ENCODE assay signal across 8 cellular contexts in the genomic region with DNA sequence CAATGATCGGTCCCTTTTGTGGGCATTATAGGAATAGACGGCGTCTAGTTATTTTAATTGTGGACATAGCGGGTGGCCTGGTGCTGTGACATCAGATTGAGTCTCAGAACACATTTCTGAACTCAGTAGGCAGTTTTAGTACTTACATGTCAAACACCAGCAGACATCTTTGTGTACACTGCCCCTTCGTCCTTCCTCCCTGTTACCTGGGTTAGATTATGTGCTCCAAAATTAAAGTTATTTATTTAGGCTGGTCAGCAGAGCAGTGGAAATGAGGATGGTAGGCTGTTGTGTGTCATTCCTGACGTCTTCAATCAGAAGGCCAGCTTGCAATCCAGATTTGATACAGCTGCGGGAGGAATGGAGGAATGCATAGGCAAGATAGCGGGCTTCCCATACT. TPM values are rescaled to one million over a fixed set of nuclear protein-coding genes. Genes with fewer than 3 reads are reported as not detected.
DNase-seq lines count a peak whose midpoint lies in the region; ATAC-seq, FAIRE-seq and TF ChIP-seq lines count a peak whose summit lies in the region.

No MANE protein-coding gene starts in this region.

- H3K9me3 Mint-ChIP-seq in GM23338 = peaks cover 3% of the 10 kb centered on the region; the same call in 1 of the 3 replicates

- 10 to 43% (median 38%) methylated on average over 8 of the region's 8 CpGs for WGBS in small intestine, 3 donors

- H3K4me3 ChIP-seq in GM23338 (peak overlapping the region; percentile 83), ascending aorta (peak overlapping the region; percentile 81 to 83), iPS-20b (ENCODE audit: low read length) (peak overlapping the region; percentile 83), small intestine (ENCODE audit: low read depth in 1 of 2, low read length in 2 of 2) (peak overlapping the region; percentile 79 to 88)

- H3F3A ChIP-seq in GM23338 (replicated peaks; ENCODE audit: low read depth) = peaks cover 13% of the 10 kb centered on the region; the same call in 1 of the 2 replicates

- peaks cover 56% of the 10 kb centered on the region for H3K4me1 Mint-ChIP-seq in GM23338

- H3K4me1 ChIP-seq in GM23338 (ENCODE audit: insufficient read depth) = peaks cover 42% of the 10 kb centered on the region
- H3K4me1 ChIP-seq in ascending aorta = peaks cover 0 to 40% of the 10 kb centered on the region in 2 donors
- H3K4me1 ChIP-seq in iPS-20b (ENCODE audit: insufficient read depth, low read length) = peaks cover 52% of the 10 kb centered on the region
- peaks cover 6 to 10% of the 10 kb centered on the region in 2 donors for H3K4me1 ChIP-seq in small intestine (ENCODE audit: control insufficient read depth in 2 of 2, insufficient read depth in 1 of 2, low read depth in 1 of 2, low read length in 1 of 2)

- no peak for TF ChIP-seq CTCF in GM23338 (conservative IDR thresholded peaks at IDR 0.05; ENCODE audit: low read depth in 2 of 2)
- TF ChIP-seq CTCF in ascending aorta (IDR thresholded peaks at IDR 0.05) = no peak

- peak overlapping the region; percentile 95 for H3K4me2 ChIP-seq in GM23338

- H3K27ac Mint-ChIP-seq in GM23338 = peak overlapping the region; percentile 88

- H2AFZ ChIP-seq in GM23338 = no peak overlapping the region

- ATAC-seq in GM23338 = no peak
- ATAC-seq in HG03025 (IDR thresholded peaks at IDR 0.05; ENCODE audit: low FRiP score, unreplicated experiment) = no peak

- peak overlapping the region; percentile 99 for H3K4me3 Mint-ChIP-seq in GM23338

- H3K27ac ChIP-seq in GM23338 (ENCODE audit: low read depth) (peak overlapping the region; percentile 98), ascending aorta (peak overlapping the region; percentile 90 to 92), iPS-20b (ENCODE audit: low read length) (no peak overlapping the region), small intestine (ENCODE audit: low read depth in 1 of 2, low read length in 1 of 2) (peak overlapping the region; percentile 87 to 91)

- H4K20me1 ChIP-seq in GM23338 (replicated peaks; ENCODE audit: insufficient read depth) = no peaks in the 10 kb centered on the region

- intact Hi-C loops in ascending aorta (cut with DNase I) = loop anchor here (2.0 to 10.0 kb wide), 5 partner anchors 49 to 431 kb away; no protein-coding TSS in a partner anchor

- H3K36me3 ChIP-seq in GM23338 (ENCODE audit: insufficient read depth) (no peaks in the 10 kb centered on the region), ascending aorta (no peaks in the 10 kb centered on the region), iPS-20b (ENCODE audit: insufficient read depth, low read depth, low read length) (0 out of 2 replicates have a peak, but pooled peaks cover 7% of the 10 kb centered on the region), small intestine (ENCODE audit: control insufficient read depth in 2 of 2, insufficient read depth in 2 of 2, low read length in 2 of 2) (peaks cover 0 to 2% of the 10 kb centered on the region in 2 donors)

- H3K9me2 ChIP-seq in GM23338 (ENCODE audit: insufficient read depth) = no peaks in the 10 kb centered on the region

- peaks cover 11% of the 10 kb centered on the region for H3K27me3 Mint-ChIP-seq in GM23338 (ENCODE audit: insufficient read depth, low read depth, poor library complexity)

- no peak for FAIRE-seq in small intestine (lab: Jason Lieb, UNC)

- no peaks in the 10 kb centered on the region for H3K9me3 ChIP-seq in ascending aorta
- no peaks in the 10 kb centered on the region for H3K9me3 ChIP-seq in iPS-20b (ENCODE audit: insufficient read depth, low read depth, low read length)
- no peaks in the 10 kb centered on the region for H3K9me3 ChIP-seq in small intestine (ENCODE audit: control insufficient read depth, low read depth)

- H3K27me3 ChIP-seq in GM23338 (ENCODE audit: insufficient read depth) (no peaks in the 10 kb centered on the region), ascending aorta (no peaks in the 10 kb centered on the region), iPS-20b (ENCODE audit: insufficient read depth, low read length) (no peaks in the 10 kb centered on the region), small intestine (ENCODE audit: control insufficient read depth in 2 of 2, insufficient read depth in 2 of 2, low read length in 2 of 2) (peaks cover 0 to 3% of the 10 kb centered on the region in 2 donors)

- H3K79me2 ChIP-seq in GM23338 (replicated peaks; ENCODE audit: insufficient read depth) = peaks cover 71% of the 10 kb centered on the region

- DNase-seq in GM23338 (ENCODE audit: low spot score) = no peak
- DNase-seq in ascending aorta (ENCODE audit: low spot score in 2 of 2) = no peak
- DNase-seq in small intestine = no peak
- DNase-seq in NCI-H2227 treated with DMSO at 0.1 percent for 48 hours (lab: John Stamatoyannopoulos, UW) = no peak
- no peak for DNase-seq in mesenteric fat pad (ENCODE audit: low spot score)
- no peak for DNase-seq in NCI-H187 (lab: John Stamatoyannopoulos, UW)

- H3K9ac ChIP-seq in iPS-20b (ENCODE audit: low read depth, low read length) = peak overlapping the region; percentile 98; the same call in 1 of the 2 replicates

- H3K36me3 Mint-ChIP-seq in GM23338 (ENCODE audit: low read depth) = peaks cover 35% of the 10 kb centered on the region

TF ChIP-seq in GM23338, 12 proteins besides CTCF, POLR2A, EP300 and RAD21:
- no peak for TF ChIP-seq NANOG (IDR thresholded peaks at IDR 0.05; ENCODE audit: borderline replicate concordance)

RNA-seq across cellular contexts. Expression of gene TCF7L2, which starts 3.7 kb away (rescaled TPM):
- 27.0 and 32.2 TPM in 2 replicates for total RNA-seq in GM23338 (2014; rRNA removed; shearing (Covaris generic))
- polyA plus RNA-seq in GM23338 (2016; fragmentation: Nextera tagmentation; extraction: Ambion mirVana) (80.8 and 89.7 TPM in 2 replicates), small intestine (10 to 100 TPM; 13.2 to 21.5 (median 16.2) TPM)
- total RNA-seq in ascending aorta (8.2 TPM), mesenteric fat pad (60.1 TPM)
